Comparison of ENCODE assay signal across 25 cellular contexts in genomic region chr9:21520501-21521228, GRCh38. TPM values are rescaled to one million over a fixed set of nuclear protein-coding genes. Genes with fewer than 3 reads are reported as not detected.
DNase-seq lines count a peak whose midpoint lies in the region; ATAC-seq and TF ChIP-seq lines count a peak whose summit lies in the region.
"Had no signal": no experiment of that assay in that cellular context is flagged by ENCODE, and none has a peak within 500 bp of the region (broad histone marks: within the 10 kb centered on the region; RNA-seq: fewer than 3 reads in every experiment).

No MANE protein-coding gene starts in this region.

- peaks cover 12% of the 10 kb centered on the region for H3K9me3 Mint-ChIP-seq in activated naive CD4-positive, alpha-beta T cell treated with anti-CD3 and anti-CD28 coated beads, Interleukin-2, amount 50 U/mL, for 24 hours
- H3K9me3 Mint-ChIP-seq in progenitor cell of endocrine pancreas (ENCODE audit: low read depth) = peaks cover 50% of the 10 kb centered on the region
- H3K9me3 Mint-ChIP-seq: CD4-positive, alpha-beta T cell; CD8-positive, alpha-beta memory T cell had no signal

- H3K36me3 Mint-ChIP-seq in activated naive CD4-positive, alpha-beta T cell treated with anti-CD3 and anti-CD28 coated beads, Interleukin-2, amount 50 U/mL, for 24 hours = peaks cover 34% of the 10 kb centered on the region
- peaks cover 48% of the 10 kb centered on the region for H3K36me3 Mint-ChIP-seq in progenitor cell of endocrine pancreas (ENCODE audit: insufficient read depth)
- H3K36me3 Mint-ChIP-seq: CD14-positive monocyte had no signal

- CTCF ChIA-PET in HEK293 (lab: Yijun Ruan, JAX) = interaction anchor here (0.6 to 1.0 kb wide), 2 partner anchors 188 to 195 kb away, joined by 4 read pairs; no protein-coding TSS in a partner anchor

- H3K9me3 ChIP-seq in HEK293 (ENCODE audit: control insufficient read depth, insufficient read depth, low read depth, low read length) = no peaks in the 10 kb centered on the region; the same call in 1 of the 2 replicates
- peaks cover 3% of the 10 kb centered on the region for H3K9me3 ChIP-seq in RWPE2 (ENCODE audit: severe bottlenecking)
- H3K9me3 ChIP-seq: BE2C had no signal

- H3K27ac Mint-ChIP-seq in activated naive CD4-positive, alpha-beta T cell treated with anti-CD3 and anti-CD28 coated beads, Interleukin-2, amount 50 U/mL, for 24 hours = peak overlapping the region; percentile 10
- H3K27ac Mint-ChIP-seq in progenitor cell of endocrine pancreas = peak overlapping the region; percentile 35
- H3K27ac Mint-ChIP-seq: CD14-positive monocyte; CD4-positive, alpha-beta T cell; CD8-positive, alpha-beta memory T cell had no signal

- POLR2A ChIA-PET in HEK293 (lab: Yijun Ruan, JAX) = interaction anchor here (0.7 kb wide), 1 partner anchor 510 kb away, joined by 3 read pairs; no protein-coding TSS in a partner anchor

- no peak overlapping the region for H3K4me3 Mint-ChIP-seq in activated naive CD4-positive, alpha-beta T cell treated with anti-CD3 and anti-CD28 coated beads, Interleukin-2, amount 50 U/mL, for 24 hours
- no peak overlapping the region for H3K4me3 Mint-ChIP-seq in progenitor cell of endocrine pancreas (ENCODE audit: low read depth)
- H3K4me3 Mint-ChIP-seq: CD4-positive, alpha-beta T cell; CD8-positive, alpha-beta memory T cell had no signal

- H3K27ac ChIP-seq in HEK293 (ENCODE audit: extremely low read depth, low read depth, low read length) (no peak overlapping the region), RWPE2 (ENCODE audit: poor library complexity, severe bottlenecking) (peak overlapping the region; percentile 30)
- H3K27ac ChIP-seq: 22Rv1; BLaER1 treated with 17β-estradiol and CSF1 and Interleukin-3, amounts not matched to agents 10 nM and 100 nM had no signal

- no peaks in the 10 kb centered on the region for H3K27me3 ChIP-seq in RWPE2 (ENCODE audit: insufficient read depth, poor library complexity, severe bottlenecking)
- H3K27me3 ChIP-seq: BE2C; BLaER1 treated with 17β-estradiol and CSF1 and Interleukin-3, amounts not matched to agents 10 nM and 100 nM had no signal

- 0 out of 3 replicates have a peak, but pooled peaks have one; percentile 0 for ATAC-seq in RWPE2 (ENCODE audit: low read depth)
- ATAC-seq in HG03439 (IDR thresholded peaks at IDR 0.05; ENCODE audit: unreplicated experiment) = no peak
- ATAC-seq: GM12878 had no signal

- H3K36me3 ChIP-seq in HEK293 (ENCODE audit: control insufficient read depth in 2 of 2, insufficient read depth in 1 of 2, low read length in 2 of 2) = no peaks in the 10 kb centered on the region
- peaks cover 83% of the 10 kb centered on the region for H3K36me3 ChIP-seq in RWPE2 (ENCODE audit: low read depth)
- H3K36me3 ChIP-seq: BE2C; BLaER1 treated with 17β-estradiol and CSF1 and Interleukin-3, amounts not matched to agents 10 nM and 100 nM had no signal

- TF ChIP-seq CTCF in HEK293 (tag by site-specific recombination; IDR thresholded peaks at IDR 0.05) (no peak), RWPE2 (IDR thresholded peaks at IDR 0.05; ENCODE audit: poor library complexity, severe bottlenecking) (no peak), progenitor cell of endocrine pancreas (IDR thresholded peaks at IDR 0.05; ENCODE audit: unreplicated experiment) (no peak)

- H3K4me1 Mint-ChIP-seq in activated naive CD4-positive, alpha-beta T cell treated with anti-CD3 and anti-CD28 coated beads, Interleukin-2, amount 50 U/mL, for 24 hours = peaks cover 3% of the 10 kb centered on the region
- H3K4me1 Mint-ChIP-seq in progenitor cell of endocrine pancreas (ENCODE audit: low read depth) = peaks cover 9% of the 10 kb centered on the region
- H3K4me1 Mint-ChIP-seq: CD14-positive monocyte had no signal

- H3K4me1 ChIP-seq in HEK293 (ENCODE audit: control insufficient read depth, insufficient read depth, low read length) (no peaks in the 10 kb centered on the region), RWPE2 (ENCODE audit: insufficient read depth, poor library complexity, severe bottlenecking) (no peaks in the 10 kb centered on the region)
- H3K4me1 ChIP-seq: BE2C; BLaER1 treated with 17β-estradiol and CSF1 and Interleukin-3, amounts not matched to agents 10 nM and 100 nM had no signal

- H3K4me3 ChIP-seq in HEK293 (ENCODE audit: low read depth, low read length) (no peak overlapping the region), RWPE2 (ENCODE audit: severe bottlenecking) (no peak overlapping the region)
- H3K4me3 ChIP-seq: BLaER1 treated with 17β-estradiol and CSF1 and Interleukin-3, amounts not matched to agents 10 nM and 100 nM; GM12878; GM23248 had no signal

- no peak for DNase-seq in activated naive CD4-positive, alpha-beta T cell treated with anti-CD3 and anti-CD28 coated beads, Interleukin-2, amount 50 U/mL, for 16 hours
- no peak for DNase-seq in RWPE2 (ENCODE audit: low spot score)
- no peak for DNase-seq in progenitor cell of endocrine pancreas (ENCODE audit: low spot score, unreplicated experiment)
- DNase-seq in cortex of kidney (lab: John Stamatoyannopoulos, UW) = no peak
- no peak for DNase-seq in NCI-H510A (lab: John Stamatoyannopoulos, UW)
- DNase-seq: ACHN; AML-193; BE2C; CD4-positive, alpha-beta T cell; CD8-positive, alpha-beta memory T cell; DMS 273 treated with DMSO at 0.1 percent for 48 hours; DMS79; EL; GDM1; GM23248; H7; HCEC 1CT had no signal

- no peaks in the 10 kb centered on the region for H3K27me3 Mint-ChIP-seq in activated naive CD4-positive, alpha-beta T cell treated with anti-CD3 and anti-CD28 coated beads, Interleukin-2, amount 50 U/mL, for 24 hours
- no peaks in the 10 kb centered on the region for H3K27me3 Mint-ChIP-seq in progenitor cell of endocrine pancreas
- H3K27me3 Mint-ChIP-seq: CD4-positive, alpha-beta T cell; CD8-positive, alpha-beta memory T cell had no signal

TF ChIP-seq in HEK293, 187 proteins besides CTCF, POLR2A, EP300 and RAD21:
- TF ChIP-seq ZNF266 (tag by site-specific recombination; IDR thresholded peaks at IDR 0.05; ENCODE audit: low read depth) (no peak), ZNF146 (tag by site-specific recombination; IDR thresholded peaks at IDR 0.05) (peak; percentile 46)
TF ChIP-seq in HEK293: peak in this region for 1.

RNA-seq across cellular contexts. Expression of gene IFNE, which starts 38.6 kb away (rescaled TPM):
- total RNA-seq in progenitor cell of endocrine pancreas = 2.5 and 3.6 TPM in 2 replicates
- total RNA-seq: CD4-positive, alpha-beta T cell; GM12878; H1; H7 had no signal
